Comparison of ENCODE assay signal across 1 cellular context in the genomic region with DNA sequence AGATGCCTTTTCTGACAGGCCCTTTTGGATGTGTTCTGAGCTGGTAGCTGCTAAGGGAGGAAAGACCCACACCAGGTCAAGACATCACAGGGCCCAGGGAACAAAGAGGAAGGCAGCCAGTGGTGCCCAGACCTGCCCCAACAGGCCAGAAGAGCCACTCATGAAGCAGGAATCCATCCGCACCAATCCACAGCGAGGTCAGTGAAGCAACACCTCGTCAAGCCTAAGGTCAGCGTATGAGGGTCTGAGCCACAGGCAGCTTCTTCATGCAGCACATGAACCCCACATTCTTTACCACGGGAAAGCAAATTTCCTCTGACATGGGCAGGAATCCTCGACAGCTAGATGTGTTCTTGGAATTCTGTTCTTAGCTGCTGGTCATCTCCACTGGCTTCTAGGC.
TF ChIP-seq lines count a peak whose summit lies in the region.

No MANE protein-coding gene starts in this region.

TF ChIP-seq in IMR-90, 13 proteins besides CTCF, POLR2A, EP300 and RAD21:
- no peak for TF ChIP-seq SMC3 (IDR thresholded peaks at IDR 0.05; ENCODE audit: low read depth, low read length)
- TF ChIP-seq, protein P1, sequence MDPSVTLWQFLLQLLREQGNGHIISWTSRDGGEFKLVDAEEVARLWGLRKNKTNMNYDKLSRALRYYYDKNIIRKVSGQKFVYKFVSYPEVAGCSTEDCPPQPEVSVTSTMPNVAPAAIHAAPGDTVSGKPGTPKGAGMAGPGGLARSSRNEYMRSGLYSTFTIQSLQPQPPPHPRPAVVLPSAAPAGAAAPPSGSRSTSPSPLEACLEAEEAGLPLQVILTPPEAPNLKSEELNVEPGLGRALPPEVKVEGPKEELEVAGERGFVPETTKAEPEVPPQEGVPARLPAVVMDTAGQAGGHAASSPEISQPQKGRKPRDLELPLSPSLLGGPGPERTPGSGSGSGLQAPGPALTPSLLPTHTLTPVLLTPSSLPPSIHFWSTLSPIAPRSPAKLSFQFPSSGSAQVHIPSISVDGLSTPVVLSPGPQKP (IDR thresholded peaks at IDR 0.05; ENCODE audit: borderline replicate concordance, low read depth, low read length), result no peak
- no peak for TF ChIP-seq CHD1 (IDR thresholded peaks at IDR 0.05; ENCODE audit: low read depth, low read length)
- no peak for TF ChIP-seq CEBPB (IDR thresholded peaks at IDR 0.05; ENCODE audit: low read depth, low read length)
- TF ChIP-seq FOS (IDR thresholded peaks at IDR 0.05; ENCODE audit: low read depth, low read length), result no peak
- TF ChIP-seq MAZ (IDR thresholded peaks at IDR 0.05; ENCODE audit: borderline replicate concordance, low read depth, low read length), result no peak
- TF ChIP-seq RCOR1 (IDR thresholded peaks at IDR 0.05; ENCODE audit: insufficient replicate concordance, low read length), result no peak
- no peak for TF ChIP-seq BHLHE40 (IDR thresholded peaks at IDR 0.05; ENCODE audit: low read depth, low read length)
- TF ChIP-seq NFE2L2 (IDR thresholded peaks at IDR 0.05; ENCODE audit: low read depth, low read length), result no peak
- TF ChIP-seq MXI1 (IDR thresholded peaks at IDR 0.05; ENCODE audit: borderline replicate concordance, low read depth, low read length), result no peak
- TF ChIP-seq, protein P2, sequence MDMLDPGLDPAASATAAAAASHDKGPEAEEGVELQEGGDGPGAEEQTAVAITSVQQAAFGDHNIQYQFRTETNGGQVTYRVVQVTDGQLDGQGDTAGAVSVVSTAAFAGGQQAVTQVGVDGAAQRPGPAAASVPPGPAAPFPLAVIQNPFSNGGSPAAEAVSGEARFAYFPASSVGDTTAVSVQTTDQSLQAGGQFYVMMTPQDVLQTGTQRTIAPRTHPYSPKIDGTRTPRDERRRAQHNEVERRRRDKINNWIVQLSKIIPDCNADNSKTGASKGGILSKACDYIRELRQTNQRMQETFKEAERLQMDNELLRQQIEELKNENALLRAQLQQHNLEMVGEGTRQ (IDR thresholded peaks at IDR 0.05; ENCODE audit: low read depth, low read length), result no peak
- no peak for TF ChIP-seq RFX5 (IDR thresholded peaks at IDR 0.05; ENCODE audit: low read depth, low read length)
- no peak for TF ChIP-seq MAFK (IDR thresholded peaks at IDR 0.05; ENCODE audit: low read depth, low read length)
